21 cellular contexts compared by ENCODE assay signal in the genomic region with DNA sequence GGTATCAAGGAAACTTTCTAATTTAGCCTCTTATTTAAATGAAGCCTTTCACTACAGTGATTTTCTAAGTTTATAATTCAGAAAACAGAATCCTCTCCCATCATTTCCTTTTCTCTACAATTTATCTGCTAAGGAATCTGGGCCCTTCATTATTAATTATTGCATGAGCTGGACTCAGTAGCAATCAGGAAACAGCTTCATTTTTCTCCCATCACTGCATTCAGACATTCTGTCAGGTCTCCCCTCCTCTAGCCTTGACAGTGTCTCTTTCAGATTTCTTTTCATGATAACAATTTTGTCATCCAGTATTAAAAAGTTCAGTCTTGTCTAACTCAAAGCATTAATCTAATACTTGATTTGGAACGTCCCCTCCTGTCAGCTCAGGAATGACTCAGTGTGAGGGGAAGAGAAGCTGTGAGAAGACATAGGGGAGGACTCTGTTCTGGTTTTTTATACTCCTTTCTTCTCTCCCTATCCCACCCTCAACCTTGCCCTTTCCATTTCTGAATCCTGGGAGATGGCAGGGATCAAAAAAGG. TPM values are rescaled to one million over a fixed set of nuclear protein-coding genes. Genes with fewer than 3 reads are reported as not detected.
DNase-seq lines count a peak whose midpoint lies in the region; ATAC-seq and TF ChIP-seq lines count a peak whose summit lies in the region.
"Had no signal": no experiment of that assay in that cellular context is flagged by ENCODE, and none has a peak within 500 bp of the region (broad histone marks: within the 10 kb centered on the region; RNA-seq: fewer than 3 reads in every experiment).

No MANE protein-coding gene starts in this region.

- H3K27me3 Mint-ChIP-seq in stimulated activated memory B cell treated with anti-CD40 and anti-IgM and Interleukin-4, amounts not matched to agents 10 μg/mL and 1 μg/mL and 100 μg/mL, for 72 hours: no peaks in the 10 kb centered on the region
- no peaks in the 10 kb centered on the region for H3K27me3 Mint-ChIP-seq in T-helper 17 cell

- peak; percentile 23 for DNase-seq in HT1080 (ENCODE audit: low read depth)
- DNase-seq in fibroblast of pulmonary artery (ENCODE audit: low read depth): peak; percentile 54
- DNase-seq in T-helper 17 cell: no peak
- DNase-seq: Caco-2; CD4-positive, alpha-beta T cell; DND-41; GM23248; H9; HFFc6; KBM-7; NCI-H1092 treated with DMSO at 0.1 percent for 48 hours; NCI-H2029 treated with DMSO at 0.1 percent for 48 hours; NCI-H226; NCI-H510A treated with DMSO at 0.1 percent for 48 hours; NCI-H748 treated with DMSO at 0.1 percent for 48 hours; SHP77 treated with DMSO at 0.1 percent for 48 hours had no signal

- ATAC-seq in SK-N-SH treated with all-trans-retinoic acid at 6 μM for 48 hours (peak; percentile 97), GM21576 (IDR thresholded peaks at IDR 0.05; ENCODE audit: unreplicated experiment) (no peak), T-helper 17 cell (no peak), GM19395 (IDR thresholded peaks at IDR 0.05; ENCODE audit: unreplicated experiment) (no peak)
- peak; percentile 24 for ATAC-seq in stimulated activated memory B cell treated with anti-CD40 and anti-IgM and Interleukin-4, amounts not matched to agents 10 μg/mL and 1 μg/mL and 100 μg/mL, for 72 hours
- ATAC-seq: HepG2 had no signal

- H3K9me3 Mint-ChIP-seq in stimulated activated memory B cell treated with anti-CD40 and anti-IgM and Interleukin-4, amounts not matched to agents 10 μg/mL and 1 μg/mL and 100 μg/mL, for 72 hours: no peaks in the 10 kb centered on the region
- H3K9me3 Mint-ChIP-seq: CD4-positive, alpha-beta T cell; H9 had no signal

- no peaks in the 10 kb centered on the region for H3K9me3 ChIP-seq in T-helper 17 cell (ENCODE audit: control insufficient read depth, low read length, poor library complexity, severe bottlenecking)
- H3K9me3 ChIP-seq: Caco-2 had no signal

- no peaks in the 10 kb centered on the region for H3K4me1 Mint-ChIP-seq in stimulated activated memory B cell treated with anti-CD40 and anti-IgM and Interleukin-4, amounts not matched to agents 10 μg/mL and 1 μg/mL and 100 μg/mL, for 72 hours
- no peaks in the 10 kb centered on the region for H3K4me1 Mint-ChIP-seq in T-helper 17 cell

- H3K27ac Mint-ChIP-seq in stimulated activated memory B cell treated with anti-CD40 and anti-IgM and Interleukin-4, amounts not matched to agents 10 μg/mL and 1 μg/mL and 100 μg/mL, for 72 hours: no peak overlapping the region
- H3K27ac Mint-ChIP-seq in T-helper 17 cell: no peak overlapping the region
- H3K27ac Mint-ChIP-seq: CD4-positive, alpha-beta T cell; H9; HFFc6 had no signal

- H3K4me3 ChIP-seq in fibroblast of pulmonary artery (replicated peaks; ENCODE audit: low read depth, low read length): no peak overlapping the region
- H3K4me3 ChIP-seq: GM23248 had no signal

- no peak overlapping the region for H3K4me3 Mint-ChIP-seq in stimulated activated memory B cell treated with anti-CD40 and anti-IgM and Interleukin-4, amounts not matched to agents 10 μg/mL and 1 μg/mL and 100 μg/mL, for 72 hours
- no peak overlapping the region for H3K4me3 Mint-ChIP-seq in T-helper 17 cell
- H3K4me3 Mint-ChIP-seq: CD4-positive, alpha-beta T cell; H9; HFFc6 had no signal

- H3K36me3 Mint-ChIP-seq in stimulated activated memory B cell treated with anti-CD40 and anti-IgM and Interleukin-4, amounts not matched to agents 10 μg/mL and 1 μg/mL and 100 μg/mL, for 72 hours: no peaks in the 10 kb centered on the region
- H3K36me3 Mint-ChIP-seq in T-helper 17 cell (ENCODE audit: low read depth): no peaks in the 10 kb centered on the region

- peak; percentile 47 for TF ChIP-seq CTCF in fibroblast of pulmonary artery (IDR thresholded peaks at IDR 0.05; ENCODE audit: low read length, missing control alignments)

TF ChIP-seq in SK-N-SH treated with all-trans-retinoic acid at 6 μM for 48 hours, 23 proteins besides CTCF, POLR2A, EP300 and RAD21:
- no peak for TF ChIP-seq ISL1 (CRISPR knock-in tag; IDR thresholded peaks at IDR 0.05)

RNA-seq across cellular contexts. Expression of gene SLC44A5, which starts 28.1 kb away (rescaled TPM):
- 0.53 and 0.61 TPM in 2 replicates for total RNA-seq in HT1080 (2014; rRNA removed; shearing (Covaris generic))
- polyA plus RNA-seq in HT1080 (2015; cell fraction: cytosol; rRNA removed): 1.4 and 1.7 TPM in 2 replicates
- polyA plus RNA-seq in HT1080 (2015; cell fraction: nucleus; rRNA removed): 7.0 and 8.2 TPM in 2 replicates
- 1 to 10 TPM in 1 of 2 donors, not detected in 1; 1.1 TPM for total RNA-seq in T-helper 17 cell
- total RNA-seq: CD4-positive, alpha-beta T cell; GM23248; HFFc6 had no signal
- polyA plus RNA-seq: GM23248 had no signal

Comparison
In these comparisons a context has a peak if more than half of its experiments do, and no peak if none do; other contexts are left out.
1. DNase-seq: peak in HT1080 (single experiment) and fibroblast of pulmonary artery (single experiment); none in T-helper 17 cell (0 of 3).
2. ATAC-seq: peak in SK-N-SH treated with all-trans-retinoic acid at 6 μM for 48 hours (single experiment) and stimulated activated memory B cell treated with anti-CD40 and anti-IgM and Interleukin-4, amounts not matched to agents 10 μg/mL and 1 μg/mL and 100 μg/mL, for 72 hours (single experiment); none in GM21576 (single experiment), T-helper 17 cell (single experiment) and GM19395 (single experiment).